Comparison of ENCODE assay signal across 19 cellular contexts in genomic region chr13:112671359-112671758, GRCh38. TPM values are rescaled to one million over a fixed set of nuclear protein-coding genes. Genes with fewer than 3 reads are reported as not detected.
DNase-seq lines count a peak whose midpoint lies in the region; ATAC-seq and TF ChIP-seq lines count a peak whose summit lies in the region.
"Had no signal": no experiment of that assay in that cellular context is flagged by ENCODE, and none has a peak within 500 bp of the region (broad histone marks: within the 10 kb centered on the region; RNA-seq: fewer than 3 reads in every experiment).

No MANE protein-coding gene starts in this region.

- H3K27me3 Mint-ChIP-seq in neural progenitor cell (ENCODE audit: insufficient read depth, low read depth), result no peaks in the 10 kb centered on the region
- H3K27me3 Mint-ChIP-seq: CD4-positive, alpha-beta memory T cell had no signal

- no peak overlapping the region for H3K4me3 ChIP-seq in neural progenitor cell
- no peak overlapping the region for H3K4me3 ChIP-seq in suprapubic skin
- H3K4me3 ChIP-seq: A549, BLaER1, GM23248, HAP-1, K562 had no signal

- H4K20me1 ChIP-seq in neural progenitor cell (ENCODE audit: low read depth), result no peaks in the 10 kb centered on the region
- H4K20me1 ChIP-seq: BLaER1 had no signal

- H3K27me3 ChIP-seq in neural progenitor cell, result no peaks in the 10 kb centered on the region
- peaks cover 7% of the 10 kb centered on the region for H3K27me3 ChIP-seq in suprapubic skin
- H3K27me3 ChIP-seq: BLaER1 had no signal

- H3K4me3 Mint-ChIP-seq in neural progenitor cell, result no peak overlapping the region
- H3K4me3 Mint-ChIP-seq: CD14-positive monocyte; CD4-positive, alpha-beta memory T cell had no signal

- TF ChIP-seq POLR2A in suprapubic skin (IDR thresholded peaks at IDR 0.05), result no peak

- H2AFZ ChIP-seq in neural progenitor cell (replicated peaks), result no peak overlapping the region
- H2AFZ ChIP-seq: GM23248 had no signal

- peak overlapping the region; percentile 42 for H3K27ac Mint-ChIP-seq in neural progenitor cell
- H3K27ac Mint-ChIP-seq: CD14-positive monocyte had no signal

- no peaks in the 10 kb centered on the region for H3K9me3 Mint-ChIP-seq in neural progenitor cell
- H3K9me3 Mint-ChIP-seq: CD4-positive, alpha-beta memory T cell had no signal

- peaks cover 5% of the 10 kb centered on the region for H3F3A ChIP-seq in neural progenitor cell (ENCODE audit: low read depth)

- no peaks in the 10 kb centered on the region for H3K36me3 Mint-ChIP-seq in neural progenitor cell
- H3K36me3 Mint-ChIP-seq: CD14-positive monocyte; CD4-positive, alpha-beta memory T cell had no signal

- no peak overlapping the region for H3K4me2 ChIP-seq in neural progenitor cell
- H3K4me2 ChIP-seq: A549, BLaER1 had no signal

- H3K79me2 ChIP-seq in neural progenitor cell (ENCODE audit: low read depth), result no peaks in the 10 kb centered on the region

- H3K9me3 ChIP-seq in neural progenitor cell (ENCODE audit: low read depth), result no peaks in the 10 kb centered on the region
- no peaks in the 10 kb centered on the region for H3K9me3 ChIP-seq in suprapubic skin
- H3K9me3 ChIP-seq: A549, BLaER1, HAP-1 had no signal

- H3K27ac ChIP-seq in neural progenitor cell (no peak overlapping the region), suprapubic skin (no peak overlapping the region)
- H3K27ac ChIP-seq: A549, BLaER1, GM23248, HL-60 had no signal

- no peak for TF ChIP-seq EP300 in suprapubic skin (IDR thresholded peaks at IDR 0.05)

- in situ Hi-C loops in GM13977 (cut with MboI; ENCODE audit: low pct_unique_long_range_greater_than_20kb, low sequenced_read_pairs, unreplicated experiment), result no loop called here

- peaks cover 19% of the 10 kb centered on the region for H3K4me1 Mint-ChIP-seq in neural progenitor cell

- H3K4me1 ChIP-seq in neural progenitor cell (peaks cover 4% of the 10 kb centered on the region), suprapubic skin (no peaks in the 10 kb centered on the region)
- H3K4me1 ChIP-seq: A549, HAP-1 had no signal

- H3K9ac ChIP-seq in neural progenitor cell, result no peak overlapping the region
- H3K9ac ChIP-seq: BLaER1, GM23248 had no signal

- ATAC-seq in HG02885 (IDR thresholded peaks at IDR 0.05; ENCODE audit: poor library complexity, unreplicated experiment), result no peak
- no peak for ATAC-seq in GM21381 (IDR thresholded peaks at IDR 0.05; ENCODE audit: unreplicated experiment)
- ATAC-seq: A549, K562 had no signal

- TF ChIP-seq CTCF in neural progenitor cell (IDR thresholded peaks at IDR 0.05), result no peak
- no peak for TF ChIP-seq CTCF in suprapubic skin (IDR thresholded peaks at IDR 0.05)
- no peak for TF ChIP-seq CTCF in GM13977 (IDR thresholded peaks at IDR 0.05; ENCODE audit: extremely low read depth, insufficient read depth, missing control alignments)

- H3K36me3 ChIP-seq in neural progenitor cell (no peaks in the 10 kb centered on the region), suprapubic skin (no peaks in the 10 kb centered on the region)
- H3K36me3 ChIP-seq: BLaER1, HAP-1 had no signal

- 86% methylated on average over 10 of the region's 10 CpGs for WGBS in suprapubic skin

- DNase-seq in ecto neural progenitor cell (ENCODE audit: low spot score) (peak; percentile 32), islet precursor cell (peak; percentile 25), neural progenitor cell (ENCODE audit: low spot score) (no peak), suprapubic skin (ENCODE audit: low spot score in 2 of 2) (peak; percentile 54 to 55), A172 (ENCODE audit: low spot score) (no peak), GM13977 (ENCODE audit: low spot score) (no peak)
- DNase-seq: CD4-positive, alpha-beta memory T cell; DMS153; DMS79 treated with DMSO at 0.1 percent for 48 hours; GF-D8; GM23248 had no signal

RNA-seq across cellular contexts. Expression of gene ATP11A, which starts 18.5 kb away (rescaled TPM):
- total RNA-seq in neural progenitor cell (ENCODE audit: low replicate concordance), result 12.6 and 17.6 TPM in 2 replicates
- total RNA-seq in suprapubic skin, result 10 to 100 TPM; 22.8 to 51.0 (median 39.8) TPM
- total RNA-seq in A172 (2014; rRNA removed; shearing (Covaris generic)), result 6.6 and 8.8 TPM in 2 replicates

Comparison
In these comparisons a context has a peak if more than half of its experiments do, and no peak if none do; other contexts are left out.
1. DNase-seq: peak in ecto neural progenitor cell (single experiment), islet precursor cell (single experiment) and suprapubic skin (2 of 2); none in neural progenitor cell (single experiment), A172 (single experiment) and GM13977 (single experiment).